In the genomic region with DNA sequence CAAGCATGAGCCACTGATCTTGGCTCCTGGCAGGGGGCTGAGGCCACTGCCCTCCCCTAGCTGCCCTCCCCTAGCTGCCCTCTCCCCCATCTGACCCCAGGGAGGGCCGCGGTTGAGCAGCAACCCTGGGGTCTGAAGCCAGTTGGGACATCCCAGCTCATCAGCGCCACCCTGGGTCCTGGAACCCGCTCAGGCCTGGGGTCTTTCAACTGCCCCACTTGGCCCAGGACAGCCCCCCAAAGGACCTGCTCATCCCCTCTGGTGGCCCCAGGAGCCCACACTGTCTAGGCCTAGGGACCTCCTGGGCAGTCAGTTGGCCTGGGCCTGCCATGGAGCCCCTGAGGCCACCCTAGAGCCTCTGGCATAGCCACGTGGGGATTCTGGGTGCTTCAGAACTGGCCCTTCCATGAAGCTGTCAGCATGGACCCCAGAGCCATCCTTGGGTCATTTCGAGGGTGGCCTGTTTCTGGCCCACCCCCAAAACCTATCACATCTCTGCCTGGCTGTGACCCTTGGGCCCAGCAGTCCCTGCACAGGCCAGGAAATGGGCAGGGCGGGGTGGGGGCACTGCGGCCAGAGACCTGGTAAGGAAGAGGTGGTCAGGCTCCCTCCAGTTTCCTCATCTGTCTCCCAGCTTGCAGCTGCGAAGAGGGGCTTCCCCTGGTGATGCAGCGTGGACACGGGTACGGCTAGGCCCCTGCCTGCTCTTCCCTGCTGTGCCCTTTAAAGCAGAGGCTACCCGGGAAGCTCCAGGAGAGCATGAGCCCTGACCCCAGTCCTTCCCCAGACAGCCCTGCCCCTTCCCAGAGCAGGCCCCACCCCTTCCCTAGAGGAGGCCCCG, we compare ENCODE assay signal across 1 cellular context.
TF ChIP-seq lines count a peak whose summit lies in the region.

No MANE protein-coding gene starts in this region.

TF ChIP-seq in GM23338, 12 proteins besides CTCF, POLR2A, EP300 and RAD21 (continued from another document):
- TF ChIP-seq EZH2 (IDR thresholded peaks at IDR 0.05; ENCODE audit: low read depth, unreplicated experiment), result no peak
- no peak for TF ChIP-seq ZNF331 (CRISPR knock-in tag; IDR thresholded peaks at IDR 0.05; ENCODE audit: low read depth)
- TF ChIP-seq CREB1 (CRISPR knock-in tag; IDR thresholded peaks at IDR 0.05; ENCODE audit: low read depth), result no peak
- no peak for TF ChIP-seq JUNB (IDR thresholded peaks at IDR 0.05; ENCODE audit: unreplicated experiment)
- TF ChIP-seq NANOG (IDR thresholded peaks at IDR 0.05; ENCODE audit: borderline replicate concordance), result no peak
TF ChIP-seq in GM23338: peak in this region for 0.
